8 cellular contexts compared by ENCODE assay signal in genomic region chr17:77449373-77449907, GRCh38.
DNase-seq lines count a peak whose midpoint lies in the region; ATAC-seq lines count a peak whose summit lies in the region.

No MANE protein-coding gene starts in this region.

- peak overlapping the region; percentile 79 for H3K9ac ChIP-seq in adipocyte (ENCODE audit: low read length)

- POLR2A ChIA-PET in activated CD4-positive, alpha-beta T cell treated with anti-CD3 and anti-CD28 coated beads for 36 hours (lab: Charles Lee), result interaction anchor here (0.6 to 1.3 kb wide), 3 partner anchors 10 to 96 kb away, joined by 3 to 5 read pairs (median 4); no protein-coding TSS in a partner anchor

- no peak for DNase-seq in activated CD4-positive, alpha-beta T cell treated with anti-CD3 and anti-CD28 coated beads for 36 hours
- DNase-seq in activated CD4-positive, alpha-beta T cell treated with anti-CD3 and anti-CD28 coated beads for 48 hours, result no peak
- DNase-seq in adipocyte (ENCODE audit: low read depth), result no peak
- DNase-seq in memory B cell (ENCODE audit: low spot score in 2 of 2), result no peak
- no peak for DNase-seq in substantia nigra (lab: John Stamatoyannopoulos, UW)
- no peak for DNase-seq in NCI-H2227 (lab: John Stamatoyannopoulos, UW; ENCODE audit: unreplicated experiment)

- intact Hi-C loops in activated CD4-positive, alpha-beta T cell treated with anti-CD3 and anti-CD28 coated beads for 36 hours (cut with DNase I, micrococcal nuclease), result loop anchor here in 1 of 2 experiments (10.0 kb wide), 1 partner anchor 1295 kb away; no protein-coding TSS in a partner anchor

- no peaks in the 10 kb centered on the region for H3K9me3 Mint-ChIP-seq in activated CD4-positive, alpha-beta T cell treated with anti-CD3 and anti-CD28 coated beads for 36 hours (ENCODE audit: low read depth)
- H3K9me3 Mint-ChIP-seq in memory B cell, result no peaks in the 10 kb centered on the region

- no peaks in the 10 kb centered on the region for H3K9me3 ChIP-seq in adipocyte (ENCODE audit: control insufficient read depth, low read length)

- peaks cover 59% of the 10 kb centered on the region for H3K4me1 ChIP-seq in adipocyte (ENCODE audit: control insufficient read depth, insufficient read depth, low read length)

- no peak overlapping the region for H3K4me3 ChIP-seq in adipocyte (ENCODE audit: low read length)

- H3K4me3 Mint-ChIP-seq in activated CD4-positive, alpha-beta T cell treated with anti-CD3 and anti-CD28 coated beads for 36 hours, result peak overlapping the region; percentile 96
- H3K4me3 Mint-ChIP-seq in memory B cell, result peak overlapping the region; percentile 99

- no peak for ATAC-seq in activated CD4-positive, alpha-beta T cell treated with anti-CD3 and anti-CD28 coated beads for 36 hours
- no peak for ATAC-seq in memory B cell (ENCODE audit: low read depth)
- ATAC-seq in HG02981 (IDR thresholded peaks at IDR 0.05; ENCODE audit: unreplicated experiment), result no peak
- ATAC-seq in GM21825 (IDR thresholded peaks at IDR 0.05; ENCODE audit: unreplicated experiment), result no peak

- H3K4me1 Mint-ChIP-seq in activated CD4-positive, alpha-beta T cell treated with anti-CD3 and anti-CD28 coated beads for 36 hours, result peaks cover 56% of the 10 kb centered on the region
- peaks cover 48% of the 10 kb centered on the region for H3K4me1 Mint-ChIP-seq in memory B cell

- CTCF ChIA-PET in activated CD4-positive, alpha-beta T cell treated with anti-CD3 and anti-CD28 coated beads for 36 hours (lab: Charles Lee), result interaction anchor here (2.1 to 3.6 kb wide), 2 partner anchors 25 to 49 kb away, joined by 10 to 15 read pairs; no protein-coding TSS in a partner anchor

- H3K27ac Mint-ChIP-seq in activated CD4-positive, alpha-beta T cell treated with anti-CD3 and anti-CD28 coated beads for 36 hours, result peak overlapping the region; percentile 95
- H3K27ac Mint-ChIP-seq in memory B cell, result peak overlapping the region; percentile 98

- H3K27me3 ChIP-seq in adipocyte (replicated peaks; ENCODE audit: control insufficient read depth, insufficient read depth, low read length), result no peaks in the 10 kb centered on the region

- no peaks in the 10 kb centered on the region for H3K27me3 Mint-ChIP-seq in activated CD4-positive, alpha-beta T cell treated with anti-CD3 and anti-CD28 coated beads for 36 hours
- H3K27me3 Mint-ChIP-seq in memory B cell, result no peaks in the 10 kb centered on the region

- peaks cover 5% of the 10 kb centered on the region for H3K36me3 ChIP-seq in adipocyte (ENCODE audit: control insufficient read depth, insufficient read depth, low read length, severe bottlenecking)

- peak overlapping the region; percentile 99 for H3K27ac ChIP-seq in substantia nigra (ENCODE audit: low read depth, low read length, poor library complexity, severe bottlenecking)

- H3K36me3 Mint-ChIP-seq in activated CD4-positive, alpha-beta T cell treated with anti-CD3 and anti-CD28 coated beads for 36 hours (ENCODE audit: low read depth), result peaks cover 59% of the 10 kb centered on the region
- H3K36me3 Mint-ChIP-seq in memory B cell, result peaks cover 9% of the 10 kb centered on the region
